ENCODE assay signal across 2 cellular contexts in the genomic region with DNA sequence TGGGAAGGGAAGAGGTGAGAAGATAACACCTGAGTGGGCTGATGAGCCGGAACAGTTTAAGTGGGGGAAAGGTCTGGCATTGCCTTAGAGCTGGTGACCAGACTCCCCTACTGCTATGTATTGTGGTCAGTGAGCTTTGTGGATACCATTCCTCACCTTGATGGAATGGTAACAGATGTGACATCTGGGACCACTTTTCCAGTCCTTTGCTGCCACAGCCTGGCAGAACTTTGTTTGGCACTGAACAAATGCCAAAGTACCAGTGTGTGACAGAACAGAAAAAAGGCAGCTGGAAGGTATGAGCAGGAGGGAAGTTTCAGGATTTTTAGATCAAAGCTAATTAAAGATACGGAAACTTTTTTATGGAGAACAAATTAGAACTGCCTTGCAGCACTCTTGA.
TF ChIP-seq lines count a peak whose summit lies in the region.

No MANE protein-coding gene starts in this region.

TF ChIP-seq in GM12878, 131 proteins besides CTCF, POLR2A, EP300 and RAD21:
- TF ChIP-seq SMAD1 (IDR thresholded peaks at IDR 0.05; ENCODE audit: low read depth, partially characterized antibody), result no peak
- no peak for TF ChIP-seq KDM1A (IDR thresholded peaks at IDR 0.05; ENCODE audit: borderline replicate concordance)
- TF ChIP-seq ZNF622 (IDR thresholded peaks at IDR 0.05), result no peak
- TF ChIP-seq PML (IDR thresholded peaks at IDR 0.05; ENCODE audit: low read length), result no peak
- TF ChIP-seq ZNF24 (IDR thresholded peaks at IDR 0.05), result no peak
- no peak for TF ChIP-seq NR2F1 (conservative IDR thresholded peaks at IDR 0.05)
- TF ChIP-seq ZNF207 (IDR thresholded peaks at IDR 0.05; ENCODE audit: borderline replicate concordance), result no peak
- no peak for TF ChIP-seq MEF2B (IDR thresholded peaks at IDR 0.05; ENCODE audit: partially characterized antibody, poor library complexity, severe bottlenecking)
- TF ChIP-seq, protein P1, sequence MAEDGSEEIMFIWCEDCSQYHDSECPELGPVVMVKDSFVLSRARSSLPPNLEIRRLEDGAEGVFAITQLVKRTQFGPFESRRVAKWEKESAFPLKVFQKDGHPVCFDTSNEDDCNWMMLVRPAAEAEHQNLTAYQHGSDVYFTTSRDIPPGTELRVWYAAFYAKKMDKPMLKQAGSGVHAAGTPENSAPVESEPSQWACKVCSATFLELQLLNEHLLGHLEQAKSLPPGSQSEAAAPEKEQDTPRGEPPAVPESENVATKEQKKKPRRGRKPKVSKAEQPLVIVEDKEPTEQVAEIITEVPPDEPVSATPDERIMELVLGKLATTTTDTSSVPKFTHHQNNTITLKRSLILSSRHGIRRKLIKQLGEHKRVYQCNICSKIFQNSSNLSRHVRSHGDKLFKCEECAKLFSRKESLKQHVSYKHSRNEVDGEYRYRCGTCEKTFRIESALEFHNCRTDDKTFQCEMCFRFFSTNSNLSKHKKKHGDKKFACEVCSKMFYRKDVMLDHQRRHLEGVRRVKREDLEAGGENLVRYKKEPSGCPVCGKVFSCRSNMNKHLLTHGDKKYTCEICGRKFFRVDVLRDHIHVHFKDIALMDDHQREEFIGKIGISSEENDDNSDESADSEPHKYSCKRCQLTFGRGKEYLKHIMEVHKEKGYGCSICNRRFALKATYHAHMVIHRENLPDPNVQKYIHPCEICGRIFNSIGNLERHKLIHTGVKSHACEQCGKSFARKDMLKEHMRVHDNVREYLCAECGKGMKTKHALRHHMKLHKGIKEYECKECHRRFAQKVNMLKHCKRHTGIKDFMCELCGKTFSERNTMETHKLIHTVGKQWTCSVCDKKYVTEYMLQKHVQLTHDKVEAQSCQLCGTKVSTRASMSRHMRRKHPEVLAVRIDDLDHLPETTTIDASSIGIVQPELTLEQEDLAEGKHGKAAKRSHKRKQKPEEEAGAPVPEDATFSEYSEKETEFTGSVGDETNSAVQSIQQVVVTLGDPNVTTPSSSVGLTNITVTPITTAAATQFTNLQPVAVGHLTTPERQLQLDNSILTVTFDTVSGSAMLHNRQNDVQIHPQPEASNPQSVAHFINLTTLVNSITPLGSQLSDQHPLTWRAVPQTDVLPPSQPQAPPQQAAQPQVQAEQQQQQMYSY (CRISPR knock-in tag; IDR thresholded peaks at IDR 0.05), result no peak
- TF ChIP-seq PAX5 (IDR thresholded peaks at IDR 0.05; ENCODE audit: borderline replicate concordance, low read depth, low read length), result no peak
- TF ChIP-seq BHLHE40 (IDR thresholded peaks at IDR 0.05; ENCODE audit: borderline replicate concordance in 1 of 2, low read depth in 2 of 2, low read length in 1 of 2), result no peak
- no peak for TF ChIP-seq WRNIP1 (IDR thresholded peaks at IDR 0.05; ENCODE audit: borderline replicate concordance, low read depth, low read length)
- no peak for TF ChIP-seq HDAC2 (IDR thresholded peaks at IDR 0.05)
TF ChIP-seq in GM12878: peak in this region for 0.

TF ChIP-seq in WTC11, 78 proteins besides CTCF, POLR2A, EP300 and RAD21:
- no peak for TF ChIP-seq ZNF121 (CRISPR knock-in tag; IDR thresholded peaks at IDR 0.05)
- TF ChIP-seq, protein P2, sequence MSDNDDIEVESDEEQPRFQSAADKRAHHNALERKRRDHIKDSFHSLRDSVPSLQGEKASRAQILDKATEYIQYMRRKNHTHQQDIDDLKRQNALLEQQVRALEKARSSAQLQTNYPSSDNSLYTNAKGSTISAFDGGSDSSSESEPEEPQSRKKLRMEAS (CRISPR knock-in tag; IDR thresholded peaks at IDR 0.05), result no peak
